In the genomic region with DNA sequence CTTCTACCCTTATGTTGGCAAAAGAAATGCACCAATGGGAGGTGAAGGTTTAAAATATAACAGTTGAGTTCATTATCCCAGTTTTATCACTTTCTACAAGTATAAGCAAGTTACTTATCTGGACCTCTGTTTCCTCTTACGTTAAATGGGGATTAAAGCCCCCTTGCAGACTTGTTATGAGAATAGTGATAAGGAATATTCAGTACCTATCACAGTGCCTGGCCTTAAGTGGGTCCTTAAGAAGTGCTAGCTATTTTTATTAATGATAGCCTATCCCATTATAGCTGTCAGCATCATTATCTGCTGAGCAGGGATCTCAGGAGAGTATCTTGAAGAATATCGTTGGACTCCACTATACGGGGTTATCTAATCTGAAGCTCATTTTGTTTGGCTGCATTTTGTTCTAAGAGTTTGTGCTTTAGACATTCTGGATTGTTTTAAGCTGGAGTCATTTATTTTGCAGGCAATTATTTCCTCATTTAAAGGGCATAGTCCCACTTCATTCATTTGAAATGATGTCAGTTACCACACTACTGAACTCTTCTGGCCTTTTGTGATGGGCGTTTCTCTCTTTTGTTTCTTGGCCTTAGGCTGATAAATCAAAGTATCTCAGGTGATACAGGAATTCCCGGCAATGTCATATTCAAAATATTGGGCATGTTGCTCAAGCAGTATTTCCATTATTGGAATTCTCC, we compare ENCODE assay signal across 9 cellular contexts. TPM values are rescaled to one million over a fixed set of nuclear protein-coding genes. Genes with fewer than 3 reads are reported as not detected.
DNase-seq lines count a peak whose midpoint lies in the region; ATAC-seq, FAIRE-seq and TF ChIP-seq lines count a peak whose summit lies in the region.
"Had no signal": no experiment of that assay in that cellular context is flagged by ENCODE, and none has a peak within 500 bp of the region (broad histone marks: within the 10 kb centered on the region; RNA-seq: fewer than 3 reads in every experiment).

No MANE protein-coding gene starts in this region.

- in situ Hi-C loops in K562 (cut with MboI) (no loop called here), GM13977 (cut with MboI; ENCODE audit: low pct_unique_long_range_greater_than_20kb, low sequenced_read_pairs, unreplicated experiment) (no loop called here)

- TF ChIP-seq RAD21 in K562 (CRISPR knock-in tag; conservative IDR thresholded peaks at IDR 0.05 in 1 of 2, IDR thresholded peaks at IDR 0.05 in 1 of 2), result no peak

- no peak overlapping the region for H2AFZ ChIP-seq in K562 (ENCODE audit: low read depth, low read length)

- H3K4me3 ChIP-seq in K562 (no peak overlapping the region), tibial nerve (no peak overlapping the region)
- H3K4me3 ChIP-seq in effector memory CD4-positive, alpha-beta T cell (ENCODE audit: insufficient read depth, low read depth, low read length, poor library complexity, severe bottlenecking), result no peak overlapping the region

- H3K4me2 ChIP-seq in K562 (ENCODE audit: insufficient read depth, low read length), result peak overlapping the region; percentile 11; the same call in 1 of the 2 replicates

- H3K9me3 Mint-ChIP-seq in activated CD4-positive, alpha-beta memory T cell treated with anti-CD3 and anti-CD28 coated beads for 36 hours, result no peaks in the 10 kb centered on the region
- H3K9me3 Mint-ChIP-seq in activated CD4-positive, alpha-beta memory T cell treated with anti-CD3 and anti-CD28 coated beads, Interleukin-2, amount 10 ng/mL, durations not matched to agents 7 days and 5 days, result no peaks in the 10 kb centered on the region
- H3K9me3 Mint-ChIP-seq in immature natural killer cell, result no peaks in the 10 kb centered on the region

- DNase-seq in activated CD4-positive, alpha-beta memory T cell treated with anti-CD3 and anti-CD28 coated beads for 36 hours, result no peak
- no peak for DNase-seq in activated CD4-positive, alpha-beta memory T cell treated with anti-CD3 and anti-CD28 coated beads, Interleukin-2, amount 10 ng/mL, durations not matched to agents 7 days and 5 days
- DNase-seq in K562 (ENCODE audit: extremely low read depth in 1 of 4, low spot score in 3 of 4), result peak in 1 of 4 experiments; percentile 40
- no peak for DNase-seq in immature natural killer cell
- DNase-seq in tibial nerve (ENCODE audit: low spot score in 2 of 2), result no peak
- DNase-seq in GM13977 (ENCODE audit: low spot score), result no peak
- DNase-seq in effector memory CD4-positive, alpha-beta T cell, result no peak

- H3K27me3 ChIP-seq in K562 (ENCODE audit: control insufficient read depth in 2 of 2, insufficient read depth in 2 of 2, low read length in 2 of 2), result no peaks in the 10 kb centered on the region
- H3K27me3 ChIP-seq in tibial nerve, result no peaks in the 10 kb centered on the region
- H3K27me3 ChIP-seq in effector memory CD4-positive, alpha-beta T cell (replicated peaks; ENCODE audit: control insufficient read depth, insufficient read depth, low read length, poor library complexity, severe bottlenecking), result no peaks in the 10 kb centered on the region

- H3K9me3 ChIP-seq in K562 (replicated peaks; ENCODE audit: control insufficient read depth, insufficient read depth, low read depth, low read length) (no peaks in the 10 kb centered on the region), tibial nerve (no peaks in the 10 kb centered on the region)
- no peaks in the 10 kb centered on the region for H3K9me3 ChIP-seq in effector memory CD4-positive, alpha-beta T cell (ENCODE audit: control insufficient read depth, low read length)

- BruUV-seq in K562 (replicated peaks; lab: Mats Ljungman, UMichigan), result no TSS peak

- H3K36me3 ChIP-seq in K562 (ENCODE audit: control insufficient read depth, insufficient read depth, low read length) (peaks cover 4% of the 10 kb centered on the region; the same call in 1 of the 3 replicates), tibial nerve (peaks cover 0 to 6% (median 0%) of the 10 kb centered on the region in 3 donors)
- no peaks in the 10 kb centered on the region for H3K36me3 ChIP-seq in effector memory CD4-positive, alpha-beta T cell (ENCODE audit: control insufficient read depth, insufficient read depth, low read length)

- peaks cover 70% of the 10 kb centered on the region for H3K4me1 Mint-ChIP-seq in activated CD4-positive, alpha-beta memory T cell treated with anti-CD3 and anti-CD28 coated beads for 36 hours (ENCODE audit: low read depth)
- peaks cover 41% of the 10 kb centered on the region for H3K4me1 Mint-ChIP-seq in activated CD4-positive, alpha-beta memory T cell treated with anti-CD3 and anti-CD28 coated beads, Interleukin-2, amount 10 ng/mL, durations not matched to agents 7 days and 5 days
- H3K4me1 Mint-ChIP-seq in immature natural killer cell, result peaks cover 71 to 84% of the 10 kb centered on the region in 2 donors

- peak overlapping the region in 1 of 2 experiments; percentile 35; a peak in 1 of 4 replicates for H3K9ac ChIP-seq in K562 (ENCODE audit: insufficient read depth in 1 of 2, low read depth in 2 of 2, low read length in 2 of 2)

- H3K9me1 ChIP-seq in K562 (ENCODE audit: control insufficient read depth, insufficient read depth, low read length), result no peaks in the 10 kb centered on the region

- H3K36me3 Mint-ChIP-seq in activated CD4-positive, alpha-beta memory T cell treated with anti-CD3 and anti-CD28 coated beads for 36 hours, result peaks cover 21% of the 10 kb centered on the region
- peaks cover 41% of the 10 kb centered on the region for H3K36me3 Mint-ChIP-seq in activated CD4-positive, alpha-beta memory T cell treated with anti-CD3 and anti-CD28 coated beads, Interleukin-2, amount 10 ng/mL, durations not matched to agents 7 days and 5 days (ENCODE audit: low read depth)
- peaks cover 0 to 4% (median 0%) of the 10 kb centered on the region in 3 donors for H3K36me3 Mint-ChIP-seq in immature natural killer cell

- H3K27ac ChIP-seq in K562 (ENCODE audit: extremely low read depth, low read depth, low read length), result peak overlapping the region; percentile 58; the same call in 2 of the 3 replicates
- peak overlapping the region in 3 of 4 donors; percentile 44 to 78 (median 71) for H3K27ac ChIP-seq in tibial nerve
- H3K27ac ChIP-seq in effector memory CD4-positive, alpha-beta T cell (ENCODE audit: insufficient read depth, low read length, poor library complexity, severe bottlenecking), result no peak overlapping the region

- 8% methylated on average over 5 of the region's 5 CpGs for WGBS in K562 (ENCODE audit: insufficient coverage, low coverage, missing lambda C conversion rate)
- WGBS in tibial nerve, 2 donors, result 33 to 40% methylated on average over 5 of the region's 5 CpGs

- no peak for TF ChIP-seq CTCF in K562 (IDR thresholded peaks at IDR 0.05 in 2 of 3, conservative IDR thresholded peaks at IDR 0.05 in 1 of 3; ENCODE audit: insufficient read depth in 2 of 3, low read depth in 1 of 3, low read length in 3 of 3)
- no peak for TF ChIP-seq CTCF in tibial nerve (IDR thresholded peaks at IDR 0.05)
- no peak for TF ChIP-seq CTCF in GM13977 (IDR thresholded peaks at IDR 0.05; ENCODE audit: extremely low read depth, insufficient read depth, missing control alignments)

- H3K79me2 ChIP-seq in K562 (ENCODE audit: control insufficient read depth, insufficient read depth, low read length), result peaks cover 81% of the 10 kb centered on the region

- CTCF ChIA-PET in activated CD4-positive, alpha-beta memory T cell treated with anti-CD3 and anti-CD28 coated beads for 36 hours (lab: Charles Lee), result interaction anchor here (0.6 to 1.3 kb wide), 4 partner anchors 21 to 33 kb away, joined by 3 read pairs; no protein-coding TSS in a partner anchor
- CTCF ChIA-PET in activated CD4-positive, alpha-beta memory T cell treated with anti-CD3 and anti-CD28 coated beads, Interleukin-2, amount 10 ng/mL, durations not matched to agents 7 days and 5 days (lab: Charles Lee), result interaction anchor here (0.5 to 1.6 kb wide), 2 partner anchors 21 to 24 kb away, joined by 3 to 4 read pairs; no protein-coding TSS in a partner anchor
- CTCF ChIA-PET in K562 (lab: Yijun Ruan, JAX; ENCODE audit: low intra/inter-chr PET ratio), result no interaction called here

- no peaks in the 10 kb centered on the region for H4K20me1 ChIP-seq in K562 (replicated peaks; ENCODE audit: control insufficient read depth, insufficient read depth, low read length)

- POLR2A ChIA-PET in activated CD4-positive, alpha-beta memory T cell treated with anti-CD3 and anti-CD28 coated beads for 36 hours (lab: Charles Lee), result no interaction called here
- POLR2A ChIA-PET in activated CD4-positive, alpha-beta memory T cell treated with anti-CD3 and anti-CD28 coated beads, Interleukin-2, amount 10 ng/mL, durations not matched to agents 7 days and 5 days (lab: Charles Lee), result interaction anchor here (9.4 kb wide), 1 partner anchor 24 kb away, joined by 177 read pairs; no protein-coding TSS in a partner anchor
- POLR2A ChIA-PET in K562 (lab: Yijun Ruan, JAX), result interaction anchor here (0.7 to 2.3 kb wide), 6 partner anchors 9 to 50 kb away, joined by 3 to 14 read pairs (median 4); no protein-coding TSS in a partner anchor

- intact Hi-C loops in activated CD4-positive, alpha-beta memory T cell treated with anti-CD3 and anti-CD28 coated beads for 36 hours (cut with micrococcal nuclease), result loop anchor here (10.0 kb wide), 1 partner anchor 877 kb away; the partner anchor contains the start of genes CIAO2A and SNX1
- intact Hi-C loops in K562 (cut with micrococcal nuclease), result no loop called here

- FAIRE-seq in K562 (lab: Jason Lieb, UNC), result peak; percentile 29
- FAIRE-seq: GM18507 had no signal

- ATAC-seq in K562 (peak; percentile 10; the same call in 1 of the 3 replicates), GM21528 (IDR thresholded peaks at IDR 0.05; ENCODE audit: low FRiP score, unreplicated experiment) (no peak)

- H3K4me1 ChIP-seq in K562 (replicated peaks in 1 of 2; ENCODE audit: control insufficient read depth in 2 of 2, insufficient read depth in 2 of 2, low read length in 2 of 2) (peaks cover 12 to 45% of the 10 kb centered on the region in 2 experiments), tibial nerve (peaks cover 0 to 65% (median 31%) of the 10 kb centered on the region in 4 donors)
- peaks cover 7% of the 10 kb centered on the region for H3K4me1 ChIP-seq in effector memory CD4-positive, alpha-beta T cell (ENCODE audit: control insufficient read depth, insufficient read depth, low read length, poor library complexity, severe bottlenecking)

- TF ChIP-seq POLR2A in K562 (conservative IDR thresholded peaks at IDR 0.05) (no peak), tibial nerve (IDR thresholded peaks at IDR 0.05) (no peak)

- peak overlapping the region; percentile 14 for H3K27ac Mint-ChIP-seq in activated CD4-positive, alpha-beta memory T cell treated with anti-CD3 and anti-CD28 coated beads for 36 hours
- H3K27ac Mint-ChIP-seq in activated CD4-positive, alpha-beta memory T cell treated with anti-CD3 and anti-CD28 coated beads, Interleukin-2, amount 10 ng/mL, durations not matched to agents 7 days and 5 days, result no peak overlapping the region
- H3K27ac Mint-ChIP-seq in immature natural killer cell, result peak overlapping the region; percentile 12 to 90 (median 70)

- TF ChIP-seq EP300 in K562 (IDR thresholded peaks at IDR 0.05; ENCODE audit: low read length) (peak; percentile 50; the same call in 1 of the 2 replicates), tibial nerve (IDR thresholded peaks at IDR 0.05) (peak; percentile 57 to 84)

- H3K27me3 Mint-ChIP-seq in activated CD4-positive, alpha-beta memory T cell treated with anti-CD3 and anti-CD28 coated beads for 36 hours, result no peaks in the 10 kb centered on the region
- no peaks in the 10 kb centered on the region for H3K27me3 Mint-ChIP-seq in activated CD4-positive, alpha-beta memory T cell treated with anti-CD3 and anti-CD28 coated beads, Interleukin-2, amount 10 ng/mL, durations not matched to agents 7 days and 5 days
- peaks cover 2 to 7% (median 4%) of the 10 kb centered on the region in 3 donors for H3K27me3 Mint-ChIP-seq in immature natural killer cell (ENCODE audit: low read depth in 3 of 3)

- H3K4me3 Mint-ChIP-seq in activated CD4-positive, alpha-beta memory T cell treated with anti-CD3 and anti-CD28 coated beads for 36 hours, result no peak overlapping the region
- H3K4me3 Mint-ChIP-seq in activated CD4-positive, alpha-beta memory T cell treated with anti-CD3 and anti-CD28 coated beads, Interleukin-2, amount 10 ng/mL, durations not matched to agents 7 days and 5 days, result no peak overlapping the region
- no peak overlapping the region for H3K4me3 Mint-ChIP-seq in immature natural killer cell

RNA-seq across cellular contexts. Expression of gene RAB8B, which starts 28.9 kb away (rescaled TPM):
- 100 to 1,000 TPM; 109 to 119 TPM for total RNA-seq in activated CD4-positive, alpha-beta memory T cell treated with anti-CD3 and anti-CD28 coated beads for 36 hours
- total RNA-seq in activated CD4-positive, alpha-beta memory T cell treated with anti-CD3 and anti-CD28 coated beads, Interleukin-2, amount 10 ng/mL, durations not matched to agents 7 days and 5 days, result 100 to 1,000 TPM; 133 to 139 TPM
- 10.7 and 17.8 TPM in 2 replicates for total RNA-seq in K562 (2011; cell fraction: chromatin; rRNA removed; ENCODE audit: low replicate concordance)
- 5.3 and 7.3 TPM in 2 replicates for total RNA-seq in K562 (2011; cell fraction: nucleolus; rRNA removed)
- total RNA-seq in K562 (2011; cell fraction: nucleoplasm; rRNA removed), result 10.6 and 18.9 TPM in 2 replicates
- total RNA-seq in K562 (2014; rRNA removed) (23.6 and 24.6 TPM in 2 replicates), K562 (2014; rRNA removed; fragmentation: Illumina TruSeq; extraction: Trizol) (28.9 and 33.9 TPM in 2 replicates), K562 (2015; rRNA removed; fragmentation: Illumina TruSeq; extraction: Trizol) (30.8 and 32.1 TPM in 2 replicates), K562 (2021) (24.2 and 27.3 TPM in 2 replicates), tibial nerve (10 to 100 TPM; 32.9 to 45.0 (median 42.5) TPM)
- polyA plus RNA-seq in K562 (2011; rRNA removed) (13.2 and 21.5 TPM in 2 replicates), K562 (2014; fragmentation: Illumina TruSeq; extraction: Trizol) (20.5 and 30.0 TPM in 2 replicates), K562 (2014; fragmentation: Nextera tagmentation; extraction: Ambion mirVana) (10 to 100 TPM in 1 of 2 experiments, 1 to 10 TPM in 1; 7.8 to 12.1 TPM), K562 (2014; rRNA removed) (17.4 and 17.6 TPM in 2 replicates), immature natural killer cell (100 to 1,000 TPM in 1 of 3 donors, 10 to 100 TPM in 2; 64.6 to 123 (median 79.7) TPM)
- polyA plus RNA-seq in K562 (2011; cell fraction: cytosol; rRNA removed), result 4.1 and 7.1 TPM in 2 replicates
- polyA plus RNA-seq in K562 (2011; cell fraction: nucleus; rRNA removed), result 12.5 and 14.7 TPM in 2 replicates
- 12.2 and 30.2 TPM in 2 replicates for polyA plus RNA-seq in K562 (2012)
- 48.4 and 52.6 TPM in 2 replicates for polyA minus RNA-seq in K562 (2011; rRNA and poly(A)+ RNA removed)
- 36.9 and 49.1 TPM in 2 replicates for polyA minus RNA-seq in K562 (2011; cell fraction: cytosol; rRNA and poly(A)+ RNA removed)
- 6.1 and 10.1 TPM in 2 replicates for polyA minus RNA-seq in K562 (2011; cell fraction: nucleus; rRNA and poly(A)+ RNA removed)

RNA-seq across cellular contexts. Expression of gene APH1B, which starts 59.1 kb away (rescaled TPM):
- 1 to 10 TPM; 6.6 to 7.0 TPM for total RNA-seq in activated CD4-positive, alpha-beta memory T cell treated with anti-CD3 and anti-CD28 coated beads for 36 hours
- 10 to 100 TPM; 10.1 to 10.6 TPM for total RNA-seq in activated CD4-positive, alpha-beta memory T cell treated with anti-CD3 and anti-CD28 coated beads, Interleukin-2, amount 10 ng/mL, durations not matched to agents 7 days and 5 days
- total RNA-seq in K562 (2011; cell fraction: chromatin; rRNA removed; ENCODE audit: low replicate concordance), result 10.5 and 13.7 TPM in 2 replicates
- 7.7 and 8.8 TPM in 2 replicates for total RNA-seq in K562 (2011; cell fraction: nucleolus; rRNA removed)
- total RNA-seq in K562 (2011; cell fraction: nucleoplasm; rRNA removed), result 13.9 and 14.7 TPM in 2 replicates
- total RNA-seq in K562 (2014; rRNA removed), result 4.9 and 5.1 TPM in 2 replicates
- 9.0 and 9.1 TPM in 2 replicates for total RNA-seq in K562 (2014; rRNA removed; fragmentation: Illumina TruSeq; extraction: Trizol)
- total RNA-seq in K562 (2015; rRNA removed; fragmentation: Illumina TruSeq; extraction: Trizol), result 8.9 and 9.6 TPM in 2 replicates
- total RNA-seq in K562 (2021), result 9.7 and 10.6 TPM in 2 replicates
- 4.8 and 7.0 TPM in 2 replicates for polyA plus RNA-seq in K562 (2011; rRNA removed)
- polyA plus RNA-seq in K562 (2011; cell fraction: cytosol; rRNA removed), result 3.0 and 3.2 TPM in 2 replicates
- 7.9 and 9.8 TPM in 2 replicates for polyA plus RNA-seq in K562 (2011; cell fraction: nucleus; rRNA removed)
- 9.1 and 10.8 TPM in 2 replicates for polyA plus RNA-seq in K562 (2012)
- polyA plus RNA-seq in K562 (2014; fragmentation: Illumina TruSeq; extraction: Trizol), result 6.1 and 6.9 TPM in 2 replicates
- polyA plus RNA-seq in K562 (2014; fragmentation: Nextera tagmentation; extraction: Ambion mirVana), result 1 to 10 TPM; 7.0 to 8.7 TPM
- 6.8 and 7.3 TPM in 2 replicates for polyA plus RNA-seq in K562 (2014; rRNA removed)
- 4.6 and 6.9 TPM in 2 replicates for polyA minus RNA-seq in K562 (2011; rRNA and poly(A)+ RNA removed)
- polyA minus RNA-seq in K562 (2011; cell fraction: cytosol; rRNA and poly(A)+ RNA removed), result 3.6 and 8.8 TPM in 2 replicates
- 5.0 and 5.1 TPM in 2 replicates for polyA minus RNA-seq in K562 (2011; cell fraction: nucleus; rRNA and poly(A)+ RNA removed)
- polyA plus RNA-seq in immature natural killer cell, result 1 to 10 TPM; 4.8 to 7.8 (median 5.7) TPM
- total RNA-seq in tibial nerve, result 10 to 100 TPM; 11.0 to 18.4 (median 16.1) TPM
